In the genomic region with DNA sequence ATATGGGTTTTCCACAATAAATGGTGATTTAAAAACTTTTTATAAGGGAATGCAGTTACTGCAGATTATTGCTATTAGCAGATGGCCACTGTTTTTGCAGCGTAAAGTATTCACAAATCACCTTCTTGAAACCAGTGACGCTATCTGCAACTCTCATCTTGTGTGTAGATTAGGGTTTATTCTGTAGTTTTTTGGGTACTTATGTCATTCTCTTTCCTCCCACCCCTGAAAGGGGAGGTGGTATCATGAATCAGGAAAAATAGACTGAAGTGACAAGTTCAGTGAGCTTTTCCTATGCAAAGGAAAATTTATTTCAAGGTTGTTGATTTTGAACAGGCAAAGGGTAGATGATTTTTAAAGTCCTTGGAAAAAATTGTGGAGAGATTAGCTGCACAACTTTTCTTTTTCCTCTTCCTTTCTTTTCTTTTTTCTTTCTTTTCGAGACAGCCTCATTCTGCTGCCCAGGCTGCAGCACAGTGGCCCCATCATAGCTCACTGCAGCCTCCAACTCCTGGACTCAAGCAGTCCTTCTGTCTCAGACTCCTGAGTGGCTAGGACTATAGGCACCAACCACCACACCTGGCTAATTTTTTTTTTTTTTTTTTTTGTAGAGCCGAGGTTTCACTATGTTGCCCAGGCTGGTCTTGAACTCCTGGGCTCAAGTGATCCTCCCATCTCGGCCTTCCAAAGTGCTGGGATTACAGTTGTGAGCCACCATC, we compare ENCODE assay signal across 9 cellular contexts. TPM values are rescaled to one million over a fixed set of nuclear protein-coding genes. Genes with fewer than 3 reads are reported as not detected.
DNase-seq lines count a peak whose midpoint lies in the region; ATAC-seq and TF ChIP-seq lines count a peak whose summit lies in the region.
"Had no signal": no experiment of that assay in that cellular context is flagged by ENCODE, and none has a peak within 500 bp of the region (broad histone marks: within the 10 kb centered on the region; RNA-seq: fewer than 3 reads in every experiment).

No MANE protein-coding gene starts in this region.

- no peaks in the 10 kb centered on the region for H3K9me2 ChIP-seq in neural cell (ENCODE audit: insufficient read depth, low read length)

- TF ChIP-seq RAD21 in neural cell (conservative IDR thresholded peaks at IDR 0.05), result no peak

- POLR2A ChIA-PET in CD8-positive, alpha-beta T cell (lab: Charles Lee), result interaction anchor here (0.6 kb wide), 1 partner anchor 56 kb away, joined by 3 read pairs; no protein-coding TSS in a partner anchor
- POLR2A ChIA-PET in GM10248 (lab: Yijun Ruan, JAX), result interaction anchor here (0.7 kb wide), 1 partner anchor 12 kb away, joined by 3 read pairs; no protein-coding TSS in a partner anchor

- H2AFZ ChIP-seq in neural cell (ENCODE audit: low read depth, low read length), result no peak overlapping the region

- no peaks in the 10 kb centered on the region for H3K27me3 ChIP-seq in CD8-positive, alpha-beta T cell (ENCODE audit: insufficient read depth, low read length)
- H3K27me3 ChIP-seq in dorsolateral prefrontal cortex (no peaks in the 10 kb centered on the region), neural cell (ENCODE audit: insufficient read depth, low read depth, low read length) (no peaks in the 10 kb centered on the region), transverse colon (no peaks in the 10 kb centered on the region)

- H3K4me1 ChIP-seq in CD8-positive, alpha-beta T cell (ENCODE audit: insufficient read depth, low read length), result peaks cover 30% of the 10 kb centered on the region
- peaks cover 16 to 51% (median 31%) of the 10 kb centered on the region in 4 donors for H3K4me1 ChIP-seq in transverse colon

- H3K9ac ChIP-seq in neural cell (ENCODE audit: low read length), result no peak overlapping the region

- peak overlapping the region; percentile 77 for H3K4me2 ChIP-seq in neural cell (ENCODE audit: low read length)

- no peak for TF ChIP-seq POLR2A in transverse colon (IDR thresholded peaks at IDR 0.05)

- in situ Hi-C loops in transverse colon (cut with MboI; ENCODE audit: low pct_ligation_motif_present in 1 of 4, low pct_unique_long_range_greater_than_20kb in 1 of 4, low sequenced_read_pairs in 3 of 4), result no loop called here

- TF ChIP-seq EP300 in neural cell (conservative IDR thresholded peaks at IDR 0.05; ENCODE audit: poor library complexity, severe bottlenecking), result no peak
- TF ChIP-seq EP300 in transverse colon (IDR thresholded peaks at IDR 0.05; ENCODE audit: low read depth), result no peak

- H3K4me1 Mint-ChIP-seq in CD8-positive, alpha-beta T cell (ENCODE audit: low read depth), result peaks cover 57% of the 10 kb centered on the region

- no peaks in the 10 kb centered on the region for H3K27me3 Mint-ChIP-seq in CD8-positive, alpha-beta T cell (ENCODE audit: low read depth)

- ATAC-seq in CD8-positive, alpha-beta T cell, result no peak

- CTCF ChIA-PET in CD8-positive, alpha-beta T cell (lab: Charles Lee), result no interaction called here
- CTCF ChIA-PET in GM10248 (lab: Yijun Ruan, JAX), result interaction anchor here (1.0 to 2.4 kb wide), 5 partner anchors 12 to 99 kb away, joined by 3 to 8 read pairs (median 3); no protein-coding TSS in a partner anchor

- H3K79me2 ChIP-seq in neural cell (replicated peaks; ENCODE audit: insufficient read depth, low read length), result peaks cover 50% of the 10 kb centered on the region

- H3K9me3 Mint-ChIP-seq in CD8-positive, alpha-beta T cell, result no peaks in the 10 kb centered on the region

- H3K4me3 Mint-ChIP-seq in CD8-positive, alpha-beta T cell, result peak overlapping the region; percentile 98

- no peaks in the 10 kb centered on the region for H3K36me3 ChIP-seq in CD8-positive, alpha-beta T cell (ENCODE audit: insufficient read depth, low read length)
- H3K36me3 ChIP-seq in neural cell (ENCODE audit: insufficient read depth, low read length) (no peaks in the 10 kb centered on the region), transverse colon (no peaks in the 10 kb centered on the region)

- H3F3A ChIP-seq in neural cell (ENCODE audit: insufficient read depth, low read length, poor library complexity, severe bottlenecking), result no peaks in the 10 kb centered on the region

- no peak overlapping the region for H3K27ac ChIP-seq in CD8-positive, alpha-beta T cell (ENCODE audit: low read depth, low read length)
- H3K27ac ChIP-seq in dorsolateral prefrontal cortex (peak overlapping the region in 13 of 59 donors; percentile 16 to 98 (median 94)), neural cell (ENCODE audit: low read length) (no peak overlapping the region), transverse colon (no peak overlapping the region)

- no peak overlapping the region for H3K4me3 ChIP-seq in CD8-positive, alpha-beta T cell (ENCODE audit: low read depth, low read length)
- H3K4me3 ChIP-seq in dorsolateral prefrontal cortex (peak overlapping the region in 57 of 59 donors; percentile 53 to 98 (median 89)), neural cell (ENCODE audit: low read length) (peak overlapping the region; percentile 92), transverse colon (peak overlapping the region in 1 of 4 donors; percentile 99)

- no peaks in the 10 kb centered on the region for H3K9me3 ChIP-seq in CD8-positive, alpha-beta T cell (ENCODE audit: low read length)
- H3K9me3 ChIP-seq in neural cell (ENCODE audit: low read length), result no peaks in the 10 kb centered on the region
- H3K9me3 ChIP-seq in transverse colon, result no peaks in the 10 kb centered on the region

- TF ChIP-seq CTCF in CD8-positive, alpha-beta T cell (IDR thresholded peaks at IDR 0.05), result no peak
- TF ChIP-seq CTCF in dorsolateral prefrontal cortex (IDR thresholded peaks at IDR 0.05 in 54 of 56, conservative IDR thresholded peaks at IDR 0.05 in 2 of 56; ENCODE audit: low read depth in 1 of 56, partially characterized antibody in 56 of 56), result no peak
- no peak for TF ChIP-seq CTCF in neural cell (IDR thresholded peaks at IDR 0.05; ENCODE audit: poor library complexity, severe bottlenecking)
- TF ChIP-seq CTCF in GM10248 (IDR thresholded peaks at IDR 0.05; ENCODE audit: control extremely low read depth, extremely low read depth, low read depth, missing control alignments), result no peak
- TF ChIP-seq CTCF in transverse colon (IDR thresholded peaks at IDR 0.05), result no peak

- intact Hi-C loops in CD8-positive, alpha-beta T cell (cut with DNase I, micrococcal nuclease), result loop anchor here (2.0 to 5.0 kb wide), 9 partner anchors 100 to 771 kb away; a partner anchor contains a TSS
- intact Hi-C loops in dorsolateral prefrontal cortex (cut with DNase I), result loop anchor here (5.0 kb wide), 2 partner anchors 100 to 110 kb away; no protein-coding TSS in a partner anchor
- intact Hi-C loops in transverse colon (cut with DNase I; ENCODE audit: low total_unique reads), result no loop called here

- DNase-seq in CD8-positive, alpha-beta T cell, result no peak
- DNase-seq in NAMALWA (ENCODE audit: low spot score) (peak; percentile 9), dorsolateral prefrontal cortex (no peak), GM10248 (ENCODE audit: extremely low spot score) (no peak), COR-L47 (lab: John Stamatoyannopoulos, UW) (no peak), NCI-H524 (lab: John Stamatoyannopoulos, UW) (no peak), transverse colon (no peak)
- DNase-seq: kidney glomerular epithelial cell had no signal

- H4K20me1 ChIP-seq in neural cell (ENCODE audit: insufficient read depth), result no peaks in the 10 kb centered on the region

- 62 to 73% methylated on average over 4 to 5 of the region's 5 CpGs for WGBS in transverse colon (ENCODE audit: low coverage in 1 of 2), 2 donors

- peaks cover 8% of the 10 kb centered on the region for H3K36me3 Mint-ChIP-seq in CD8-positive, alpha-beta T cell

- no peak overlapping the region for H3K27ac Mint-ChIP-seq in CD8-positive, alpha-beta T cell

TF ChIP-seq in neural cell, 6 proteins besides CTCF, POLR2A, EP300 and RAD21:
- TF ChIP-seq TAF1 (IDR thresholded peaks at IDR 0.05; ENCODE audit: low read depth) (no peak), SMC3 (conservative IDR thresholded peaks at IDR 0.05; ENCODE audit: poor library complexity) (no peak), EZH2 (IDR thresholded peaks at IDR 0.05; ENCODE audit: borderline replicate concordance, insufficient read depth, low read length, poor library complexity, severe bottlenecking) (no peak), MXI1 (conservative IDR thresholded peaks at IDR 0.05; ENCODE audit: poor library complexity, severe bottlenecking) (no peak), POLR2AphosphoS5 (IDR thresholded peaks at IDR 0.05) (no peak)
- TF ChIP-seq, protein P1, sequence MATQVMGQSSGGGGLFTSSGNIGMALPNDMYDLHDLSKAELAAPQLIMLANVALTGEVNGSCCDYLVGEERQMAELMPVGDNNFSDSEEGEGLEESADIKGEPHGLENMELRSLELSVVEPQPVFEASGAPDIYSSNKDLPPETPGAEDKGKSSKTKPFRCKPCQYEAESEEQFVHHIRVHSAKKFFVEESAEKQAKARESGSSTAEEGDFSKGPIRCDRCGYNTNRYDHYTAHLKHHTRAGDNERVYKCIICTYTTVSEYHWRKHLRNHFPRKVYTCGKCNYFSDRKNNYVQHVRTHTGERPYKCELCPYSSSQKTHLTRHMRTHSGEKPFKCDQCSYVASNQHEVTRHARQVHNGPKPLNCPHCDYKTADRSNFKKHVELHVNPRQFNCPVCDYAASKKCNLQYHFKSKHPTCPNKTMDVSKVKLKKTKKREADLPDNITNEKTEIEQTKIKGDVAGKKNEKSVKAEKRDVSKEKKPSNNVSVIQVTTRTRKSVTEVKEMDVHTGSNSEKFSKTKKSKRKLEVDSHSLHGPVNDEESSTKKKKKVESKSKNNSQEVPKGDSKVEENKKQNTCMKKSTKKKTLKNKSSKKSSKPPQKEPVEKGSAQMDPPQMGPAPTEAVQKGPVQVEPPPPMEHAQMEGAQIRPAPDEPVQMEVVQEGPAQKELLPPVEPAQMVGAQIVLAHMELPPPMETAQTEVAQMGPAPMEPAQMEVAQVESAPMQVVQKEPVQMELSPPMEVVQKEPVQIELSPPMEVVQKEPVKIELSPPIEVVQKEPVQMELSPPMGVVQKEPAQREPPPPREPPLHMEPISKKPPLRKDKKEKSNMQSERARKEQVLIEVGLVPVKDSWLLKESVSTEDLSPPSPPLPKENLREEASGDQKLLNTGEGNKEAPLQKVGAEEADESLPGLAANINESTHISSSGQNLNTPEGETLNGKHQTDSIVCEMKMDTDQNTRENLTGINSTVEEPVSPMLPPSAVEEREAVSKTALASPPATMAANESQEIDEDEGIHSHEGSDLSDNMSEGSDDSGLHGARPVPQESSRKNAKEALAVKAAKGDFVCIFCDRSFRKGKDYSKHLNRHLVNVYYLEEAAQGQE (IDR thresholded peaks at IDR 0.05; ENCODE audit: borderline replicate concordance), result no peak

RNA-seq across cellular contexts. Expression of a gene that starts 1.6 kb away (rescaled TPM):
- 10 to 100 TPM; 31.1 to 32.4 TPM for total RNA-seq in CD8-positive, alpha-beta T cell
- total RNA-seq in dorsolateral prefrontal cortex (10 to 100 TPM; 41.5 to 87.4 (median 58.7) TPM), transverse colon (10 to 100 TPM; 16.7 to 48.6 (median 25.3) TPM)
- 20.2 and 27.6 TPM in 2 replicates for polyA plus RNA-seq in neural cell
- 104 and 139 TPM in 2 replicates for polyA minus RNA-seq in neural cell
